26 cellular contexts compared by ENCODE assay signal in the genomic region with DNA sequence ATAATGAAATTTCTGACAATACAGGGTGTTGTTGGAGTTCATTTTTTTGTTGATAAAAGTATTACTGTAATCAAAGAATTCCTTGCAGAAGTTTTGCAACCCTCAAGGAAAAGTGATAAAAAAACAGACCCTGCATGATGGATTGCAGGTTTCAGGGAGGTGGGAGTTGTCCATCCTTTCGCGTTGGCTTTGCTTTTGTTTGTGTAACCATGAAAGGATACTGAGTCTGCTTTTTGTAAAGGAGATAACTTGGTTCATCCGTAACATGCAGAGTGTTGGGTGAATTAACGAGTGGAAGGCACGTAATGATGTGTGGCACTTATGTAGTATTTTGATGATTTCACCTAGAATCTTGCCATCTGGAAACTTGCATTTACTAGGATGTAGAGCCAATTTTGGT. TPM values are rescaled to one million over a fixed set of nuclear protein-coding genes. Genes with fewer than 3 reads are reported as not detected.
A peak's percentile ranks its signal among the peaks of the same experiment; 100 is the strongest.
DNase-seq lines count a peak whose midpoint lies in the region; ATAC-seq and TF ChIP-seq lines count a peak whose summit lies in the region.
"Had no signal": no experiment of that assay in that cellular context is flagged by ENCODE, and none has a peak within 500 bp of the region (broad histone marks: within the 10 kb centered on the region; RNA-seq: fewer than 3 reads in every experiment).

No MANE protein-coding gene starts in this region.

- TF ChIP-seq EP300 in esophagus muscularis mucosa (IDR thresholded peaks at IDR 0.05) = no peak

- H3K4me1 ChIP-seq in MM.1S (ENCODE audit: low read length) = peaks cover 89% of the 10 kb centered on the region
- H3K4me1 ChIP-seq in esophagus muscularis mucosa = peaks cover 95 to 99% (median 98%) of the 10 kb centered on the region in 4 donors
- peaks cover 94% of the 10 kb centered on the region for H3K4me1 ChIP-seq in muscle layer of colon (ENCODE audit: insufficient read depth, low read length)
- peaks cover 76% of the 10 kb centered on the region for H3K4me1 ChIP-seq in stomach smooth muscle (ENCODE audit: control insufficient read depth, insufficient read depth, low read length)

- H3K36me3 ChIP-seq in MM.1S (replicated peaks; ENCODE audit: insufficient read depth, low read length) = no peaks in the 10 kb centered on the region
- peaks cover 0 to 3% (median 0%) of the 10 kb centered on the region in 4 donors for H3K36me3 ChIP-seq in esophagus muscularis mucosa
- H3K36me3 ChIP-seq in muscle layer of colon (ENCODE audit: insufficient read depth, low read length) = no peaks in the 10 kb centered on the region
- H3K36me3 ChIP-seq in stomach smooth muscle (ENCODE audit: control insufficient read depth in 2 of 2, insufficient read depth in 2 of 2, low read length in 2 of 2) = no peaks in the 10 kb centered on the region
- H3K36me3 ChIP-seq: neural progenitor cell had no signal

- no peaks in the 10 kb centered on the region for H3K9me2 ChIP-seq in MM.1S (replicated peaks; ENCODE audit: insufficient read depth, low read length)

- H3K9me3 ChIP-seq in MM.1S (replicated peaks; ENCODE audit: insufficient read depth, low read length) (no peaks in the 10 kb centered on the region), esophagus muscularis mucosa (no peaks in the 10 kb centered on the region), muscle layer of colon (ENCODE audit: low read length) (no peaks in the 10 kb centered on the region), stomach smooth muscle (ENCODE audit: control insufficient read depth in 2 of 2, low read length in 2 of 2) (no peaks in the 10 kb centered on the region)
- H3K9me3 ChIP-seq: body of pancreas had no signal

- no peak for ATAC-seq in HG02759 (IDR thresholded peaks at IDR 0.05; ENCODE audit: unreplicated experiment)
- ATAC-seq: body of pancreas; left lobe of liver; Right ventricle myocardium inferior; SK-N-SH treated with all-trans-retinoic acid at 6 μM for 48 hours; stimulated activated effector memory CD8-positive, alpha-beta T cell treated with anti-CD3 and anti-CD28 coated beads, Interleukin-12 subunit alpha, Interleukin-12 subunit beta, amount 100 ng/mL, for 72 hours; T-helper 17 cell had no signal

- WGBS in esophagus muscularis mucosa = 49% methylated on average over 5 of the region's 5 CpGs

- peak overlapping the region; percentile 70 for H3K4me2 ChIP-seq in MM.1S (ENCODE audit: low read depth, low read length)
- H3K4me2 ChIP-seq: neural progenitor cell had no signal

- H3F3A ChIP-seq in MM.1S (ENCODE audit: insufficient read depth, low read length) = peaks cover 97% of the 10 kb centered on the region

- DNase-seq in MM.1S (no peak), esophagus muscularis mucosa (ENCODE audit: extremely low spot score) (no peak), NCI-H2196 treated with DMSO at 0.1 percent for 48 hours (lab: John Stamatoyannopoulos, UW; ENCODE audit: unreplicated experiment) (no peak), dermis blood vessel endothelial cell (no peak), NCI-H82 treated with DMSO at 0.1 percent for 48 hours (lab: John Stamatoyannopoulos, UW; ENCODE audit: unreplicated experiment) (no peak)
- DNase-seq: activated CD4-positive, alpha-beta memory T cell treated with anti-CD3 and anti-CD28 coated beads, Interleukin-2, amount 10 ng/mL, durations not matched to agents 7 days and 5 days; activated CD8-positive, alpha-beta memory T cell treated with anti-CD3 and anti-CD28 coated beads, Interleukin-2, amount 50 U/mL, for 4 hours; activated naive CD4-positive, alpha-beta T cell treated with Interleukin-2 at 50 U/mL for 16 hours; body of pancreas; CD4-positive, alpha-beta memory T cell; glutamatergic neuron; GOT3; mesenchymal stem cell; NCI-H1930; NCI-H69; posterior cingulate gyrus; stimulated activated CD4-positive, alpha-beta T cell treated with anti-CD3 and anti-CD28 coated beads, Interleukin-4, amount 100 ng/mL, for 4 hours; T-helper 17 cell had no signal

- no peak for TF ChIP-seq POLR2A in esophagus muscularis mucosa (IDR thresholded peaks at IDR 0.05; ENCODE audit: low read depth)

- peaks cover 56% of the 10 kb centered on the region for H4K20me1 ChIP-seq in MM.1S (ENCODE audit: insufficient read depth, low read length)

- H3K9ac ChIP-seq in MM.1S (ENCODE audit: low read length) (peak overlapping the region; percentile 51; the same call in 1 of the 2 replicates), muscle layer of colon (ENCODE audit: low read length) (no peak overlapping the region), stomach smooth muscle (ENCODE audit: low read length in 2 of 2) (no peak overlapping the region)
- H3K9ac ChIP-seq: neural progenitor cell had no signal

- TF ChIP-seq CTCF in MM.1S (IDR thresholded peaks at IDR 0.05; ENCODE audit: low read length) (no peak), esophagus muscularis mucosa (IDR thresholded peaks at IDR 0.05) (no peak)

- H3K79me2 ChIP-seq in MM.1S (ENCODE audit: low read length) = peaks cover 98% of the 10 kb centered on the region

- intact Hi-C loops in esophagus muscularis mucosa (cut with DNase I) = no loop called here

- H3K27me3 ChIP-seq in MM.1S (replicated peaks; ENCODE audit: insufficient read depth, low read length) (no peaks in the 10 kb centered on the region), esophagus muscularis mucosa (no peaks in the 10 kb centered on the region), muscle layer of colon (ENCODE audit: control insufficient read depth in 1 of 2, insufficient read depth in 2 of 2, low read length in 2 of 2) (no peaks in the 10 kb centered on the region), stomach smooth muscle (ENCODE audit: control insufficient read depth in 1 of 2, insufficient read depth in 2 of 2, low read length in 2 of 2) (no peaks in the 10 kb centered on the region)
- H3K27me3 ChIP-seq: body of pancreas, neural progenitor cell had no signal

- H3K4me3 ChIP-seq in MM.1S (ENCODE audit: low read length) (peak overlapping the region; percentile 37), esophagus muscularis mucosa (no peak overlapping the region), muscle layer of colon (ENCODE audit: low read depth in 1 of 2, low read length in 2 of 2) (no peak overlapping the region), stomach smooth muscle (ENCODE audit: low read length in 2 of 2) (no peak overlapping the region)
- H3K4me3 ChIP-seq: body of pancreas, neural progenitor cell had no signal

- H3K27ac ChIP-seq in MM.1S (ENCODE audit: low read length) (peak overlapping the region; percentile 80; the same call in 1 of the 2 replicates), esophagus muscularis mucosa (replicated peaks in 1 of 4) (peak overlapping the region; percentile 70 to 81 (median 78)), muscle layer of colon (ENCODE audit: low read depth, low read length) (peak overlapping the region; percentile 57), stomach smooth muscle (ENCODE audit: low read length) (peak overlapping the region; percentile 77)
- H3K27ac ChIP-seq: body of pancreas, neural progenitor cell had no signal

- no peak overlapping the region for H2AFZ ChIP-seq in MM.1S (ENCODE audit: low read length)
- H2AFZ ChIP-seq: neural progenitor cell had no signal

RNA-seq across cellular contexts. Expression of a gene that starts 23.6 kb away (rescaled TPM):
- 100 to 1,000 TPM in 3 of 4 donors, 10 to 100 TPM in 1; 92.2 to 154 (median 122) TPM for total RNA-seq in esophagus muscularis mucosa
- 21.3 and 22.2 TPM in 2 replicates for total RNA-seq in dermis blood vessel endothelial cell
